ENCODE assay signal across 6 cellular contexts in genomic region chr6:12785921-12786320, GRCh38.
"Had no signal": no experiment of that assay in that cellular context is flagged by ENCODE, and none has a peak within 500 bp of the region (broad histone marks: within the 10 kb centered on the region; RNA-seq: fewer than 3 reads in every experiment).

No MANE protein-coding gene starts in this region.

- H3K4me3 Mint-ChIP-seq: IgD-negative memory B cell had no signal

- H3K36me3 Mint-ChIP-seq: IgD-negative memory B cell had no signal

- DNase-seq: IMR-90, KBM-7 had no signal

- H3K9me3 Mint-ChIP-seq: IgD-negative memory B cell had no signal

- H3K27ac ChIP-seq: HL-60 had no signal

- H3K4me1 Mint-ChIP-seq: IgD-negative memory B cell had no signal

- H3K4me3 ChIP-seq: K562 had no signal

- H3K27ac Mint-ChIP-seq: IgD-negative memory B cell had no signal

- ATAC-seq: HepG2, K562 had no signal
